ENCODE assay signal across 26 cellular contexts in the genomic region with DNA sequence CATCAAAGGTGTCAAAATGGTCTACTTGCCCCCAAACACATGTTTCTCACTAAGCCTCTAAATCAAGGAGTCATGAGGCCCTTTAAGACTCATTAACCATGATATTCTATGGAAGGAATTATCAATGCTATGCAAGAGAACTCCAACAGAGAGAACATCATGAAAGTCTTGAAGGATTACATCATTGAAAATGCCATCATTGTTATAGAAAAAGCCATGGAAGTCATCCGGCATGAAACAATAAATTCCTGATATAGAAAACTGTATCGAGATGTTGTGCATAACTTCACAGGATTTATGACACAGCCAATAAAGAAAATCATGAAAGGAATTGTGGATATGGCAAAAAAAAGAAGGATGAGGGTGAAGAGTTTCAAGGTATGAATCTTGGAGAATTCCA.
"Had no signal": no experiment of that assay in that cellular context is flagged by ENCODE, and none has a peak within 500 bp of the region (broad histone marks: within the 10 kb centered on the region; RNA-seq: fewer than 3 reads in every experiment).

No MANE protein-coding gene starts in this region.

- H3K27me3 ChIP-seq: neural progenitor cell, ovary, spleen, suprapubic skin, testis, tibial artery, transverse colon, upper lobe of right lung, uterus had no signal

- H2AFZ ChIP-seq: neural progenitor cell, parathyroid adenoma had no signal

- H3K79me2 ChIP-seq: parathyroid adenoma had no signal

- H3K36me3 ChIP-seq: neural progenitor cell, ovary, spleen, suprapubic skin, tibial artery, transverse colon, upper lobe of right lung, uterus had no signal

- H3K4me2 ChIP-seq: neural progenitor cell, smooth muscle cell had no signal

- H3K4me1 ChIP-seq: neural progenitor cell, parathyroid adenoma, psoas muscle, spleen, suprapubic skin, testis, tibial artery, transverse colon, upper lobe of right lung, uterus had no signal

- DNase-seq: natural killer cell; occipital lobe; ovary; posterior cingulate gyrus; psoas muscle; right cardiac atrium; spleen; stimulated activated CD4-positive, alpha-beta T cell treated with anti-CD3 and anti-CD28 coated beads, Interleukin-12 subunit alpha, Interleukin-12 subunit beta, amount 100 ng/mL, for 4 hours; stimulated activated CD4-positive, alpha-beta T cell treated with anti-CD3 and anti-CD28 coated beads, Interleukin-1b, Interleukin-23, amount 100 ng/mL, for 48 hours; stimulated activated CD4-positive, alpha-beta T cell treated with anti-CD3 and anti-CD28 coated beads, Interleukin-4, amount 100 ng/mL, for 1 hour; stimulated activated CD4-positive, alpha-beta T cell treated with anti-CD3 and anti-CD28 coated beads, Interleukin-4, amount 100 ng/mL, for 4 hours; stimulated activated CD8-positive, alpha-beta memory T cell treated with anti-CD3 and anti-CD28 coated beads, Interleukin-4, amount 100 ng/mL, for 48 hours; stimulated activated naive CD4-positive, alpha-beta T cell; stimulated activated naive CD8-positive, alpha-beta T cell treated with anti-CD3 and anti-CD28 coated beads, Interleukin-15, amount 100 ng/mL, for 72 hours; stimulated activated naive CD8-positive, alpha-beta T cell treated with anti-CD3 and anti-CD28 coated beads, Interleukin-15, Interleukin-2, amounts not matched to agents 100 U/mL and 50 U/mL, for 24 hours; substantia nigra; testis; tibial artery; transverse colon; upper lobe of right lung; uterus had no signal

- H3K9me3 ChIP-seq: ovary, psoas muscle, spleen, suprapubic skin, testis, tibial artery, transverse colon, upper lobe of right lung, uterus had no signal

- H3K27ac ChIP-seq: neural progenitor cell, ovary, parathyroid adenoma, psoas muscle, skin epidermis, spleen, suprapubic skin, testis, tibial artery, transverse colon, upper lobe of right lung, uterus had no signal

- H3K4me3 ChIP-seq: neural progenitor cell, ovary, psoas muscle, skin epidermis, smooth muscle cell, spleen, suprapubic skin, testis, tibial artery, transverse colon, upper lobe of right lung, uterus had no signal
